23 cellular contexts compared by ENCODE assay signal in genomic region chrX:119382606-119383005, GRCh38.
"Had no signal": no experiment of that assay in that cellular context is flagged by ENCODE, and none has a peak within 500 bp of the region (broad histone marks: within the 10 kb centered on the region; RNA-seq: fewer than 3 reads in every experiment).

No MANE protein-coding gene starts in this region.

- H3K9me3 Mint-ChIP-seq: activated CD4-positive, alpha-beta memory T cell treated with anti-CD3 and anti-CD28 coated beads, Interleukin-2, amount 10 ng/mL, durations not matched to agents 7 days and 5 days; activated naive CD4-positive, alpha-beta T cell treated with anti-CD3 and anti-CD28 coated beads, Interleukin-2, amount 10 ng/mL, durations not matched to agents 7 days and 5 days; activated naive CD8-positive, alpha-beta T cell treated with anti-CD3 and anti-CD28 coated beads for 36 hours; activated T-cell treated with anti-CD3 and anti-CD28 coated beads, Interleukin-2, amount 50 U/mL, for 72 hours; activated T-helper 2 cell treated with anti-CD3 and anti-CD28 coated beads, Interferon-gamma antibody, Interleukin-2, Interleukin-4, amounts not matched to agents 10 μg/mL and 5 μg/mL and 100 μg/mL, durations not matched to agents 14 hours and 24 hours and 36 hours had no signal

- H3K27ac Mint-ChIP-seq: activated CD4-positive, alpha-beta memory T cell treated with anti-CD3 and anti-CD28 coated beads, Interleukin-2, amount 10 ng/mL, durations not matched to agents 7 days and 5 days; activated CD4-positive, alpha-beta T cell treated with anti-CD3 and anti-CD28 coated beads for 36 hours; activated naive CD4-positive, alpha-beta T cell treated with anti-CD3 and anti-CD28 coated beads, Interleukin-2, amount 10 ng/mL, durations not matched to agents 7 days and 5 days; activated naive CD8-positive, alpha-beta T cell treated with anti-CD3 and anti-CD28 coated beads for 36 hours; activated T-cell treated with anti-CD3 and anti-CD28 coated beads, Interleukin-2, amount 50 U/mL, for 72 hours; activated T-helper 2 cell treated with anti-CD3 and anti-CD28 coated beads, Interferon-gamma antibody, Interleukin-2, Interleukin-4, amounts not matched to agents 10 μg/mL and 5 μg/mL and 100 μg/mL, durations not matched to agents 14 hours and 24 hours and 36 hours had no signal

- H3K4me1 Mint-ChIP-seq: activated CD4-positive, alpha-beta memory T cell treated with anti-CD3 and anti-CD28 coated beads, Interleukin-2, amount 10 ng/mL, durations not matched to agents 7 days and 5 days; activated CD4-positive, alpha-beta T cell treated with anti-CD3 and anti-CD28 coated beads for 36 hours; activated naive CD4-positive, alpha-beta T cell treated with anti-CD3 and anti-CD28 coated beads, Interleukin-2, amount 10 ng/mL, durations not matched to agents 7 days and 5 days; activated naive CD8-positive, alpha-beta T cell treated with anti-CD3 and anti-CD28 coated beads for 36 hours had no signal

- ATAC-seq: activated CD4-positive, alpha-beta T cell treated with anti-CD3 and anti-CD28 coated beads for 36 hours; activated T-cell treated with anti-CD3 and anti-CD28 coated beads, Interleukin-2, amount 50 U/mL, for 72 hours had no signal

- H3K27ac ChIP-seq: SK-N-MC, VCaP had no signal

- DNase-seq: activated CD4-positive, alpha-beta memory T cell treated with anti-CD3 and anti-CD28 coated beads, Interleukin-2, amount 10 ng/mL, durations not matched to agents 7 days and 5 days; activated CD4-positive, alpha-beta T cell treated with anti-CD3 and anti-CD28 coated beads for 36 hours; activated CD4-positive, alpha-beta T cell treated with anti-CD3 and anti-CD28 coated beads, Interleukin-2, amount 50 U/mL, for 1 hour; activated CD8-positive, alpha-beta memory T cell treated with anti-CD3 and anti-CD28 coated beads, Interleukin-2, amount 50 U/mL, for 4 hours; activated gamma-delta T cell treated with Interleukin-2 at 50 U/mL for 16 hours; activated naive CD4-positive, alpha-beta T cell treated with anti-CD3 and anti-CD28 coated beads, Interleukin-2, amount 10 ng/mL, durations not matched to agents 7 days and 5 days; activated naive CD8-positive, alpha-beta T cell treated with anti-CD3 and anti-CD28 coated beads for 36 hours; activated T-cell treated with anti-CD3 and anti-CD28 coated beads, Interleukin-2, amount 50 U/mL, for 72 hours; cerebellar nuclear complex; MM.1S; NCI-H1105 treated with DMSO at 0.1 percent for 48 hours; NCI-H1694; NCI-H2029; NCI-H345; NCI-H510A; NCI-H526 treated with DMSO at 0.1 percent for 48 hours; NCI-H82; SIG-M5; T-helper 1 cell had no signal

- H3K4me3 Mint-ChIP-seq: activated CD4-positive, alpha-beta memory T cell treated with anti-CD3 and anti-CD28 coated beads, Interleukin-2, amount 10 ng/mL, durations not matched to agents 7 days and 5 days; activated CD4-positive, alpha-beta T cell treated with anti-CD3 and anti-CD28 coated beads for 36 hours; activated naive CD4-positive, alpha-beta T cell treated with anti-CD3 and anti-CD28 coated beads, Interleukin-2, amount 10 ng/mL, durations not matched to agents 7 days and 5 days; activated naive CD8-positive, alpha-beta T cell treated with anti-CD3 and anti-CD28 coated beads for 36 hours; activated T-cell treated with anti-CD3 and anti-CD28 coated beads, Interleukin-2, amount 50 U/mL, for 72 hours had no signal

- H3K27me3 Mint-ChIP-seq: activated CD4-positive, alpha-beta memory T cell treated with anti-CD3 and anti-CD28 coated beads, Interleukin-2, amount 10 ng/mL, durations not matched to agents 7 days and 5 days; activated CD4-positive, alpha-beta T cell treated with anti-CD3 and anti-CD28 coated beads for 36 hours; activated naive CD4-positive, alpha-beta T cell treated with anti-CD3 and anti-CD28 coated beads, Interleukin-2, amount 10 ng/mL, durations not matched to agents 7 days and 5 days; activated naive CD8-positive, alpha-beta T cell treated with anti-CD3 and anti-CD28 coated beads for 36 hours had no signal

- FAIRE-seq: colon had no signal

- H3K36me3 Mint-ChIP-seq: activated naive CD4-positive, alpha-beta T cell treated with anti-CD3 and anti-CD28 coated beads, Interleukin-2, amount 10 ng/mL, durations not matched to agents 7 days and 5 days; activated naive CD8-positive, alpha-beta T cell treated with anti-CD3 and anti-CD28 coated beads for 36 hours had no signal

- H3K4me3 ChIP-seq: SK-N-MC had no signal
